Comparison of ENCODE assay signal across 18 cellular contexts in genomic region chr17:81899514-81900166, GRCh38. TPM values are rescaled to one million over a fixed set of nuclear protein-coding genes. Genes with fewer than 3 reads are reported as not detected.
DNase-seq lines count a peak whose midpoint lies in the region; ATAC-seq, FAIRE-seq and TF ChIP-seq lines count a peak whose summit lies in the region.
"Had no signal": no experiment of that assay in that cellular context is flagged by ENCODE, and none has a peak within 500 bp of the region (broad histone marks: within the 10 kb centered on the region; RNA-seq: fewer than 3 reads in every experiment).

No MANE protein-coding gene starts in this region.

- peaks cover 16% of the 10 kb centered on the region for H3K27me3 ChIP-seq in NT2/D1 (ENCODE audit: insufficient read depth, insufficient read length)
- H3K27me3 ChIP-seq in trophoblast cell (ENCODE audit: insufficient read depth, low read length): peaks cover 5% of the 10 kb centered on the region

- peak overlapping the region; percentile 75 to 88 for H3K27ac ChIP-seq in A549
- H3K27ac ChIP-seq in trophoblast cell (ENCODE audit: low read depth, low read length): peak overlapping the region; percentile 77

- H2BK12ac ChIP-seq in trophoblast cell (ENCODE audit: low read length): no peak overlapping the region

- TF ChIP-seq CTCF in A549 (IDR thresholded peaks at IDR 0.05) (no peak), chondrocyte (IDR thresholded peaks at IDR 0.05) (no peak)

- H3K4me1 ChIP-seq in A549 (peaks cover 34% of the 10 kb centered on the region), NT2/D1 (ENCODE audit: insufficient read depth, insufficient read length) (peaks cover 24% of the 10 kb centered on the region), trophoblast cell (ENCODE audit: control insufficient read depth in 1 of 2, insufficient read depth in 2 of 2, low read length in 2 of 2) (peaks cover 8 to 29% of the 10 kb centered on the region in 2 experiments)

- H3K27me3 Mint-ChIP-seq in chondrocyte (ENCODE audit: low read depth): no peaks in the 10 kb centered on the region

- DNase-seq in A549 (ENCODE audit: low read depth in 1 of 2, low spot score in 1 of 2) (no peak), NT2/D1 (ENCODE audit: low read depth, low spot score) (no peak), chondrocyte (ENCODE audit: low spot score) (no peak), trophoblast cell (peak; percentile 54 to 69), NCI-H524 treated with DMSO at 0.1 percent for 48 hours (lab: John Stamatoyannopoulos, UW) (no peak), NCI-H1105 (lab: John Stamatoyannopoulos, UW) (no peak), SHP77 treated with DMSO at 0.1 percent for 48 hours (lab: John Stamatoyannopoulos, UW) (no peak)
- DNase-seq: COR-L47; HCEC 1CT; Kasumi-1; NCI-H1417 treated with DMSO at 0.1 percent for 48 hours; NCI-H2081; NCI-H526 treated with DMSO at 0.1 percent for 48 hours; NK-92 treated with Interleukin-12 subunit alpha and Interleukin-12 subunit beta, amount 100 ng/mL, for 24 hours; Right ventricle myocardium superior had no signal

- peaks cover 24% of the 10 kb centered on the region for H3K4me1 Mint-ChIP-seq in chondrocyte (ENCODE audit: low read depth)

- peak overlapping the region; percentile 63 for H3K4me2 ChIP-seq in A549
- H3K4me2 ChIP-seq in trophoblast cell (ENCODE audit: low read length): no peak overlapping the region

- H3K14ac ChIP-seq in trophoblast cell (ENCODE audit: low read length): peak overlapping the region; percentile 13

- WGBS in A549 (ENCODE audit: missing lambda C conversion rate): 91% methylated on average over 22 of the region's 22 CpGs
- no CpG with 5 or more reads among the region's 22 CpGs for WGBS in trophoblast cell (ENCODE audit: extremely low coverage, insufficient coverage, insufficient read length)

- no peak overlapping the region for H2AK5ac ChIP-seq in trophoblast cell (ENCODE audit: low read length)

- peak overlapping the region; percentile 4 for H2BK5ac ChIP-seq in trophoblast cell (ENCODE audit: low read depth, low read length, poor library complexity)

- H3K4me3 ChIP-seq in A549 (no peak overlapping the region), NT2/D1 (ENCODE audit: insufficient read length, low read depth) (no peak overlapping the region), trophoblast cell (ENCODE audit: low read depth, low read length) (no peak overlapping the region)

- no peaks in the 10 kb centered on the region for H3K9me3 ChIP-seq in A549
- no peaks in the 10 kb centered on the region for H3K9me3 ChIP-seq in NT2/D1 (ENCODE audit: insufficient read depth, low read length)
- peaks cover 3% of the 10 kb centered on the region for H3K9me3 ChIP-seq in trophoblast cell (ENCODE audit: insufficient read depth, low read depth, low read length)

- no peak for TF ChIP-seq EP300 in A549 (IDR thresholded peaks at IDR 0.05)

- H4K12ac ChIP-seq in trophoblast cell (ENCODE audit: low read depth, low read length): no peak overlapping the region

- no peak overlapping the region for H4K8ac ChIP-seq in trophoblast cell (ENCODE audit: low read depth, low read length)

- no peak for TF ChIP-seq POLR2A in A549 (IDR thresholded peaks at IDR 0.05; ENCODE audit: low read length)

- no peak overlapping the region for H3K4ac ChIP-seq in trophoblast cell (ENCODE audit: low read depth, low read length)

- CTCF ChIA-PET in A549 (lab: Yijun Ruan, JAX): interaction anchor here (0.7 to 3.2 kb wide), 4 partner anchors 10 to 30 kb away, joined by 3 to 19 read pairs (median 4); no protein-coding TSS in a partner anchor

- no peak overlapping the region for H3K4me3 Mint-ChIP-seq in chondrocyte (ENCODE audit: unreplicated experiment)
- H3K4me3 Mint-ChIP-seq: CD14-positive monocyte had no signal

- H3K27ac Mint-ChIP-seq in chondrocyte (ENCODE audit: unreplicated experiment): peak overlapping the region; percentile 74
- H3K27ac Mint-ChIP-seq: CD14-positive monocyte had no signal

- H3K9me3 Mint-ChIP-seq in chondrocyte (ENCODE audit: low read depth): no peaks in the 10 kb centered on the region

- no peak for ATAC-seq in A549
- ATAC-seq in HG03175 (IDR thresholded peaks at IDR 0.05; ENCODE audit: unreplicated experiment): no peak

- H4K91ac ChIP-seq in trophoblast cell (ENCODE audit: low read depth, low read length): peak overlapping the region; percentile 94

- peak overlapping the region; percentile 45 for H3K18ac ChIP-seq in trophoblast cell (ENCODE audit: low read length)

- no peak overlapping the region for H2AFZ ChIP-seq in trophoblast cell (ENCODE audit: insufficient read depth, low read length, poor library complexity)

- no peak overlapping the region for H3K23ac ChIP-seq in trophoblast cell (ENCODE audit: low read length)

- H3K36me3 ChIP-seq in NT2/D1 (ENCODE audit: insufficient read depth, insufficient read length, low read length) (peaks cover 54% of the 10 kb centered on the region), trophoblast cell (ENCODE audit: control insufficient read depth in 1 of 2, insufficient read depth in 2 of 2, low read length in 2 of 2) (peaks cover 44 to 58% of the 10 kb centered on the region in 2 experiments)

- POLR2A ChIA-PET in A549 (lab: Yijun Ruan, JAX): no interaction called here

- peaks cover 6% of the 10 kb centered on the region for H3K36me3 Mint-ChIP-seq in chondrocyte (ENCODE audit: low read depth)

- peaks cover 11% of the 10 kb centered on the region for H3K79me1 ChIP-seq in trophoblast cell (ENCODE audit: low read length)

- peak overlapping the region; percentile 84 for H2BK120ac ChIP-seq in trophoblast cell (ENCODE audit: insufficient read depth, low read length, poor library complexity)

- H3K9ac ChIP-seq in NT2/D1 (ENCODE audit: insufficient read length, low read depth): peak overlapping the region; percentile 6
- H3K9ac ChIP-seq in trophoblast cell (ENCODE audit: low read length): no peak overlapping the region

- H3K79me2 ChIP-seq in trophoblast cell (ENCODE audit: control insufficient read depth, insufficient read depth, low read length, poor library complexity): no peaks in the 10 kb centered on the region

- no peak for TF ChIP-seq RAD21 in A549 (conservative IDR thresholded peaks at IDR 0.05 in 1 of 2, IDR thresholded peaks at IDR 0.05 in 1 of 2)

- no peak for FAIRE-seq in A549 (lab: Jason Lieb, UNC)
- FAIRE-seq: A204.1 had no signal

TF ChIP-seq in A549, 52 proteins besides CTCF, POLR2A, EP300 and RAD21 (continues in another document):
- no peak for TF ChIP-seq CBX8 (IDR thresholded peaks at IDR 0.05)
- no peak for TF ChIP-seq FOSL2 (IDR thresholded peaks at IDR 0.05)
- TF ChIP-seq FOSL2 (CRISPR knock-in tag; IDR thresholded peaks at IDR 0.05): no peak
- TF ChIP-seq GATA3 (IDR thresholded peaks at IDR 0.05; ENCODE audit: borderline replicate concordance): no peak
- TF ChIP-seq EHMT2 (IDR thresholded peaks at IDR 0.05; ENCODE audit: low read depth): no peak
- TF ChIP-seq, protein P1, sequence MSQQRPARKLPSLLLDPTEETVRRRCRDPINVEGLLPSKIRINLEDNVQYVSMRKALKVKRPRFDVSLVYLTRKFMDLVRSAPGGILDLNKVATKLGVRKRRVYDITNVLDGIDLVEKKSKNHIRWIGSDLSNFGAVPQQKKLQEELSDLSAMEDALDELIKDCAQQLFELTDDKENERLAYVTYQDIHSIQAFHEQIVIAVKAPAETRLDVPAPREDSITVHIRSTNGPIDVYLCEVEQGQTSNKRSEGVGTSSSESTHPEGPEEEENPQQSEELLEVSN (IDR thresholded peaks at IDR 0.05; ENCODE audit: borderline replicate concordance, low read depth): no peak
- no peak for TF ChIP-seq SREBF2 (IDR thresholded peaks at IDR 0.05)
- no peak for TF ChIP-seq CEBPB (IDR thresholded peaks at IDR 0.05)
- no peak for TF ChIP-seq MAFK (IDR thresholded peaks at IDR 0.05; ENCODE audit: partially characterized antibody)

RNA-seq across cellular contexts. Expression of gene NPB, which starts 2.4 kb away (rescaled TPM):
- 0.34 and 0.41 TPM in 2 replicates for polyA plus RNA-seq in A549 (2011; rRNA removed)
- polyA plus RNA-seq in A549 (2012; cell fraction: cytosol; rRNA removed): 0.41 and 0.48 TPM in 2 replicates
- polyA plus RNA-seq in A549 (2012; cell fraction: nucleus; rRNA removed): 0.48 and 0.61 TPM in 2 replicates
- polyA plus RNA-seq in A549 (2017; fragmentation: RNase III; extraction: RNeasy Plus Mini Kit Qiagen cat#74134 plus additional on column Dnase treatment): 0.29 to 0.45 TPM (median 0.38 TPM) in 3 replicates
- 0.78 and 1.1 TPM in 2 replicates for polyA minus RNA-seq in A549 (2011; rRNA and poly(A)+ RNA removed)
- 0.48 to 1.3 TPM (median 1.3 TPM) in 3 replicates for total RNA-seq in chondrocyte
- polyA plus RNA-seq in trophoblast cell (2013): 27.1 and 28.5 TPM in 2 replicates

RNA-seq across cellular contexts. Expression of gene ANAPC11, which starts 8.1 kb away (rescaled TPM):
- polyA plus RNA-seq in A549 (2011; rRNA removed) (351 and 428 TPM in 2 replicates), A549 (2017; fragmentation: RNase III; extraction: RNeasy Plus Mini Kit Qiagen cat#74134 plus additional on column Dnase treatment) (352 to 382 TPM (median 377 TPM) in 3 replicates)
- 1,168 and 1,461 TPM in 2 replicates for polyA plus RNA-seq in A549 (2012; cell fraction: cytosol; rRNA removed)
- polyA plus RNA-seq in A549 (2012; cell fraction: nucleus; rRNA removed): 941 and 1,063 TPM in 2 replicates
- polyA minus RNA-seq in A549 (2011; rRNA and poly(A)+ RNA removed): 55.5 and 82.6 TPM in 2 replicates
- total RNA-seq in chondrocyte: 120 to 132 TPM (median 122 TPM) in 3 replicates
- 320 and 330 TPM in 2 replicates for polyA plus RNA-seq in trophoblast cell (2013)

RNA-seq across cellular contexts. Expression of gene ALYREF, which starts 8.3 kb away (rescaled TPM):
- polyA plus RNA-seq in A549 (2011; rRNA removed): 125 and 130 TPM in 2 replicates
- 331 and 354 TPM in 2 replicates for polyA plus RNA-seq in A549 (2012; cell fraction: cytosol; rRNA removed)
- 231 and 250 TPM in 2 replicates for polyA plus RNA-seq in A549 (2012; cell fraction: nucleus; rRNA removed)
- 135 to 164 TPM (median 141 TPM) in 3 replicates for polyA plus RNA-seq in A549 (2017; fragmentation: RNase III; extraction: RNeasy Plus Mini Kit Qiagen cat#74134 plus additional on column Dnase treatment)
- polyA minus RNA-seq in A549 (2011; rRNA and poly(A)+ RNA removed): 175 and 190 TPM in 2 replicates
- 56.0 to 73.7 TPM (median 59.8 TPM) in 3 replicates for total RNA-seq in chondrocyte
- polyA plus RNA-seq in trophoblast cell (2013): 110 and 112 TPM in 2 replicates

RNA-seq across cellular contexts. Expression of gene PCYT2, which starts 11.6 kb away (rescaled TPM):
- polyA plus RNA-seq in A549 (2011; rRNA removed): 7.1 and 7.7 TPM in 2 replicates
- polyA plus RNA-seq in A549 (2012; cell fraction: cytosol; rRNA removed): 16.6 and 20.5 TPM in 2 replicates
- polyA plus RNA-seq in A549 (2012; cell fraction: nucleus; rRNA removed): 39.2 and 46.7 TPM in 2 replicates
- polyA plus RNA-seq in A549 (2017; fragmentation: RNase III; extraction: RNeasy Plus Mini Kit Qiagen cat#74134 plus additional on column Dnase treatment): 14.8 to 17.0 TPM (median 16.3 TPM) in 3 replicates
- 12.4 and 13.8 TPM in 2 replicates for polyA minus RNA-seq in A549 (2011; rRNA and poly(A)+ RNA removed)
- total RNA-seq in chondrocyte: 28.5 to 32.5 TPM (median 28.8 TPM) in 3 replicates
- 27.8 and 28.9 TPM in 2 replicates for polyA plus RNA-seq in trophoblast cell (2013)

RNA-seq across cellular contexts. Expression of gene SIRT7, which starts 18.3 kb away (rescaled TPM):
- polyA plus RNA-seq in A549 (2011; rRNA removed) (9.8 and 13.7 TPM in 2 replicates), A549 (2017; fragmentation: RNase III; extraction: RNeasy Plus Mini Kit Qiagen cat#74134 plus additional on column Dnase treatment) (34.0 to 35.2 TPM (median 34.8 TPM) in 3 replicates)
- 29.1 and 29.7 TPM in 2 replicates for polyA plus RNA-seq in A549 (2012; cell fraction: cytosol; rRNA removed)
- polyA plus RNA-seq in A549 (2012; cell fraction: nucleus; rRNA removed): 131 and 141 TPM in 2 replicates
- polyA minus RNA-seq in A549 (2011; rRNA and poly(A)+ RNA removed): 40.0 and 46.9 TPM in 2 replicates
- 14.5 to 16.0 TPM (median 15.8 TPM) in 3 replicates for total RNA-seq in chondrocyte
- 33.1 and 36.5 TPM in 2 replicates for polyA plus RNA-seq in trophoblast cell (2013)

Comparison
In these comparisons a context has a peak if more than half of its experiments do, and no peak if none do; other contexts are left out.
1. DNase-seq: peak in trophoblast cell (2 of 2); none in A549 (0 of 2), NT2/D1 (single experiment), chondrocyte (single experiment), NCI-H524 treated with DMSO at 0.1 percent for 48 hours (single experiment), NCI-H1105 (single experiment) and SHP77 treated with DMSO at 0.1 percent for 48 hours (single experiment).